Comparison of ENCODE assay signal across 9 cellular contexts in genomic region chr1:19289244-19289643, GRCh38. TPM values are rescaled to one million over a fixed set of nuclear protein-coding genes. Genes with fewer than 3 reads are reported as not detected.
DNase-seq lines count a peak whose midpoint lies in the region; ATAC-seq, FAIRE-seq and TF ChIP-seq lines count a peak whose summit lies in the region.
"Had no signal": no experiment of that assay in that cellular context is flagged by ENCODE, and none has a peak within 500 bp of the region (broad histone marks: within the 10 kb centered on the region; RNA-seq: fewer than 3 reads in every experiment).

No MANE protein-coding gene starts in this region.

- TF ChIP-seq EP300 in A549 (IDR thresholded peaks at IDR 0.05) = no peak

- H3K4me3 Mint-ChIP-seq in activated naive CD8-positive, alpha-beta T cell = peak overlapping the region; percentile 65

- in situ Hi-C loops in KBM-7 (cut with MboI; ENCODE audit: low pct_unique_long_range_greater_than_20kb, low sequenced_read_pairs) = no loop called here

- H3K4me2 ChIP-seq in A549 = 0 out of 3 replicates have a peak overlapping the region, but pooled peaks have one; percentile 14

- no peak for ATAC-seq in A549
- ATAC-seq in left lobe of liver = peak; percentile 35
- no peak for ATAC-seq in HG03354 (IDR thresholded peaks at IDR 0.05; ENCODE audit: poor library complexity, severe bottlenecking, unreplicated experiment)

- TF ChIP-seq CTCF in A549 (IDR thresholded peaks at IDR 0.05) = no peak
- TF ChIP-seq CTCF in D721Med (IDR thresholded peaks at IDR 0.05; ENCODE audit: insufficient read depth, missing control alignments) = no peak

- POLR2A ChIA-PET in A549 (lab: Yijun Ruan, JAX) = no interaction called here

- FAIRE-seq in A549 (lab: Jason Lieb, UNC) (no peak), D721Med (lab: Jason Lieb, UNC) (no peak)
- FAIRE-seq: TTC549 had no signal

- peaks cover 13% of the 10 kb centered on the region for H3K36me3 Mint-ChIP-seq in activated naive CD8-positive, alpha-beta T cell

- no peak overlapping the region for H3K27ac Mint-ChIP-seq in activated naive CD8-positive, alpha-beta T cell

- no peaks in the 10 kb centered on the region for H3K4me1 ChIP-seq in A549

- peaks cover 8% of the 10 kb centered on the region for H3K4me1 Mint-ChIP-seq in activated naive CD8-positive, alpha-beta T cell (ENCODE audit: low read depth)

- TF ChIP-seq POLR2A in A549 (IDR thresholded peaks at IDR 0.05; ENCODE audit: low read length) = no peak

- peaks cover 6% of the 10 kb centered on the region; the same call in 2 of the 3 replicates for H3K9me3 ChIP-seq in A549

- DNase-seq in A549 (ENCODE audit: low read depth in 1 of 2, low spot score in 1 of 2) = no peak
- DNase-seq in left lobe of liver (ENCODE audit: low spot score) = no peak
- DNase-seq in D721Med (ENCODE audit: insufficient read length, low spot score) = no peak
- no peak for DNase-seq in KBM-7
- DNase-seq: DMS79, NCI-H1417 had no signal

- no peak overlapping the region for H3K4me3 ChIP-seq in A549

- peaks cover 3% of the 10 kb centered on the region for H3K27me3 Mint-ChIP-seq in activated naive CD8-positive, alpha-beta T cell

- CTCF ChIA-PET in A549 (lab: Yijun Ruan, JAX) = no interaction called here

- H3K9me3 Mint-ChIP-seq in activated naive CD8-positive, alpha-beta T cell (ENCODE audit: low read depth) = peaks cover 5% of the 10 kb centered on the region

- WGBS in A549 (ENCODE audit: missing lambda C conversion rate) = 81% methylated on average over 2 of the region's 2 CpGs

- no peak for TF ChIP-seq RAD21 in A549 (conservative IDR thresholded peaks at IDR 0.05 in 1 of 2, IDR thresholded peaks at IDR 0.05 in 1 of 2)

- no peak overlapping the region for H3K27ac ChIP-seq in A549

TF ChIP-seq in A549, 52 proteins besides CTCF, POLR2A, EP300 and RAD21:
- no peak for TF ChIP-seq ELK1 (IDR thresholded peaks at IDR 0.05; ENCODE audit: low read depth, low read length)

RNA-seq across cellular contexts. Expression of gene AKR7A3, which starts 0.7 kb away (rescaled TPM):
- polyA plus RNA-seq in A549 (2011; rRNA removed) = 0.10 and 0.13 TPM in 2 replicates
- polyA plus RNA-seq in A549 (2012; cell fraction: cytosol; rRNA removed) = 0.22 and 0.25 TPM in 2 replicates
- polyA plus RNA-seq in A549 (2012; cell fraction: nucleus; rRNA removed) = 2.5 TPM in 2 replicates
- 0.17 to 0.24 TPM (median 0.21 TPM) in 3 replicates for polyA plus RNA-seq in A549 (2017; fragmentation: RNase III; extraction: RNeasy Plus Mini Kit Qiagen cat#74134 plus additional on column Dnase treatment)
- 0.12 and 0.19 TPM in 2 replicates for polyA minus RNA-seq in A549 (2011; rRNA and poly(A)+ RNA removed)
- 111 TPM for total RNA-seq in left lobe of liver

RNA-seq across cellular contexts. Expression of gene AKR7A2, which starts 22.7 kb away (rescaled TPM):
- polyA plus RNA-seq in A549 (2011; rRNA removed) = 22.2 and 27.2 TPM in 2 replicates
- 33.9 and 44.1 TPM in 2 replicates for polyA plus RNA-seq in A549 (2012; cell fraction: cytosol; rRNA removed)
- 31.1 and 35.7 TPM in 2 replicates for polyA plus RNA-seq in A549 (2012; cell fraction: nucleus; rRNA removed)
- polyA plus RNA-seq in A549 (2017; fragmentation: RNase III; extraction: RNeasy Plus Mini Kit Qiagen cat#74134 plus additional on column Dnase treatment) = 30.9 to 34.9 TPM (median 31.4 TPM) in 3 replicates
- polyA minus RNA-seq in A549 (2011; rRNA and poly(A)+ RNA removed) = 20.4 and 22.9 TPM in 2 replicates
- total RNA-seq in left lobe of liver = 53.5 TPM

RNA-seq across cellular contexts. Expression of gene SLC66A1, which starts 22.9 kb away (rescaled TPM):
- polyA plus RNA-seq in A549 (2011; rRNA removed) (5.6 and 8.1 TPM in 2 replicates), A549 (2017; fragmentation: RNase III; extraction: RNeasy Plus Mini Kit Qiagen cat#74134 plus additional on column Dnase treatment) (11.1 to 12.8 TPM (median 12.6 TPM) in 3 replicates)
- 15.8 and 21.1 TPM in 2 replicates for polyA plus RNA-seq in A549 (2012; cell fraction: cytosol; rRNA removed)
- 22.9 and 26.1 TPM in 2 replicates for polyA plus RNA-seq in A549 (2012; cell fraction: nucleus; rRNA removed)
- polyA minus RNA-seq in A549 (2011; rRNA and poly(A)+ RNA removed) = 6.4 TPM in 2 replicates
- total RNA-seq in left lobe of liver = 9.1 TPM

RNA-seq across cellular contexts. Expression of gene MRTO4, which starts 37.6 kb away (rescaled TPM):
- polyA plus RNA-seq in A549 (2011; rRNA removed) (52.1 and 66.4 TPM in 2 replicates), A549 (2017; fragmentation: RNase III; extraction: RNeasy Plus Mini Kit Qiagen cat#74134 plus additional on column Dnase treatment) (58.4 to 70.5 TPM (median 61.7 TPM) in 3 replicates)
- polyA plus RNA-seq in A549 (2012; cell fraction: cytosol; rRNA removed) = 65.2 and 67.3 TPM in 2 replicates
- polyA plus RNA-seq in A549 (2012; cell fraction: nucleus; rRNA removed) = 35.8 and 35.9 TPM in 2 replicates
- 22.0 and 29.2 TPM in 2 replicates for polyA minus RNA-seq in A549 (2011; rRNA and poly(A)+ RNA removed)
- 8.7 TPM for total RNA-seq in left lobe of liver

RNA-seq across cellular contexts. Expression of gene EMC1, which starts 37.9 kb away (rescaled TPM):
- 32.2 and 40.2 TPM in 2 replicates for polyA plus RNA-seq in A549 (2011; rRNA removed)
- polyA plus RNA-seq in A549 (2012; cell fraction: cytosol; rRNA removed) = 41.4 and 43.6 TPM in 2 replicates
- polyA plus RNA-seq in A549 (2012; cell fraction: nucleus; rRNA removed) = 151 and 182 TPM in 2 replicates
- polyA plus RNA-seq in A549 (2017; fragmentation: RNase III; extraction: RNeasy Plus Mini Kit Qiagen cat#74134 plus additional on column Dnase treatment) = 23.8 to 28.8 TPM (median 25.8 TPM) in 3 replicates
- polyA minus RNA-seq in A549 (2011; rRNA and poly(A)+ RNA removed) = 55.1 and 64.4 TPM in 2 replicates
- 19.7 TPM for total RNA-seq in left lobe of liver
